23 cellular contexts compared by ENCODE assay signal in the genomic region with DNA sequence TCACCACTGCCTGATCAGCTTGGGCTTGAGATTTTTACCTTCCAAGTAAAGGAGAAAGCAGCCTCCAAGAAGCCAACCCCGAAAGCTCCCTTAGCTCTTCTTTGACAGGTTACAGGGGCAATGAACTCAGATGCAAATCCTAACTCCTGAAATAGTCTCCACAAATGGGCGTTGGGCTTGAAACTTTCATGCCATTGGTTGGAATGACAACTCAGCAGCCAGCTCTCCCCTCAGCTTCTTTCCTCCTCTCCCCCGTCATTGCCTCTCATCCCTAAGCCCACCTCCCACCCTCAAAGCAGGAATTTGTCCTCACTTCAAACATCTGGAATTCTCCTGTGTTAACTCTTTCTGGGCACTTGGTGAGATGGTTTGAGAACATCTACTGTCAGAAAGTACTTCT. TPM values are rescaled to one million over a fixed set of nuclear protein-coding genes. Genes with fewer than 3 reads are reported as not detected.
"Had no signal": no experiment of that assay in that cellular context is flagged by ENCODE, and none has a peak within 500 bp of the region (broad histone marks: within the 10 kb centered on the region; RNA-seq: fewer than 3 reads in every experiment).

Gene TAT, minus strand, starts transcription at position 122 of the 400 bp plus-strand sequence. CDS start 677 bp downstream, outside the sequence.

- H3K4me1 Mint-ChIP-seq: stimulated activated naive CD8-positive, alpha-beta T cell treated with anti-CD3 and anti-CD28 coated beads, Interleukin-15, amount 100 ng/mL, for 72 hours had no signal

- ATAC-seq: stimulated activated naive B cell treated with anti-CD40 and anti-IgM and Interleukin-4, amounts not matched to agents 10 μg/mL and 1 μg/mL and 100 μg/mL, for 72 hours; stimulated activated naive CD8-positive, alpha-beta T cell treated with anti-CD3 and anti-CD28 coated beads, Interleukin-15, amount 100 ng/mL, for 72 hours; upper lobe of right lung had no signal

- H3K9me3 Mint-ChIP-seq: naive B cell; nephron; stimulated activated naive B cell treated with anti-CD40 and anti-IgM and Interleukin-4, amounts not matched to agents 10 μg/mL and 1 μg/mL and 100 μg/mL, for 72 hours; stimulated activated naive CD8-positive, alpha-beta T cell treated with anti-CD3 and anti-CD28 coated beads, Interleukin-15, amount 100 ng/mL, for 72 hours had no signal

- H3K36me3 Mint-ChIP-seq: stimulated activated naive B cell treated with anti-CD40 and anti-IgM and Interleukin-4, amounts not matched to agents 10 μg/mL and 1 μg/mL and 100 μg/mL, for 72 hours had no signal

- H3K27me3 ChIP-seq: hepatocyte, testis, tibial nerve, upper lobe of right lung had no signal

- DNase-seq: effector CD4-positive, alpha-beta T cell; foreskin melanocyte; head of caudate nucleus; islet precursor cell; left ventricle myocardium inferior; mesenchymal stem cell; naive B cell; sigmoid colon; stimulated activated CD4-positive, alpha-beta T cell treated with anti-CD3 and anti-CD28 coated beads, Interleukin-2, amount 100 ng/mL, for 24 hours; stimulated activated CD4-positive, alpha-beta T cell treated with anti-CD3 and anti-CD28 coated beads, Interleukin-4, amount 100 ng/mL, for 4 hours; stimulated activated naive B cell treated with anti-CD40 and anti-IgM and Interleukin-4, amounts not matched to agents 10 μg/mL and 1 μg/mL and 100 μg/mL, for 72 hours; stimulated activated naive CD8-positive, alpha-beta T cell treated with anti-CD3 and anti-CD28 coated beads, Interleukin-15, amount 100 ng/mL, for 72 hours; testis; upper lobe of right lung had no signal

- H3K4me1 ChIP-seq: left ventricle myocardium inferior, sigmoid colon, testis, tibial nerve, upper lobe of right lung had no signal

- H3K4me3 Mint-ChIP-seq: naive B cell; nephron; stimulated activated naive B cell treated with anti-CD40 and anti-IgM and Interleukin-4, amounts not matched to agents 10 μg/mL and 1 μg/mL and 100 μg/mL, for 72 hours; stimulated activated naive CD8-positive, alpha-beta T cell treated with anti-CD3 and anti-CD28 coated beads, Interleukin-15, amount 100 ng/mL, for 72 hours had no signal

- H3K27me3 Mint-ChIP-seq: stimulated activated naive B cell treated with anti-CD40 and anti-IgM and Interleukin-4, amounts not matched to agents 10 μg/mL and 1 μg/mL and 100 μg/mL, for 72 hours had no signal

- H3K4me3 ChIP-seq: coronary artery, hepatocyte, left ventricle myocardium inferior, lung, sigmoid colon, skin epidermis, testis, tibial nerve, upper lobe of right lung had no signal

- H3K27ac Mint-ChIP-seq: nephron; stimulated activated naive B cell treated with anti-CD40 and anti-IgM and Interleukin-4, amounts not matched to agents 10 μg/mL and 1 μg/mL and 100 μg/mL, for 72 hours had no signal

- H3K36me3 ChIP-seq: left ventricle myocardium inferior, neutrophil, sigmoid colon, tibial nerve, upper lobe of right lung had no signal

- H3K9me3 ChIP-seq: left ventricle myocardium inferior, neutrophil, sigmoid colon, testis, tibial nerve, upper lobe of right lung had no signal

- H3K27ac ChIP-seq: coronary artery, hepatocyte, left ventricle myocardium inferior, neutrophil, sigmoid colon, skin epidermis, testis, tibial nerve, upper lobe of right lung had no signal

RNA-seq across cellular contexts. Expression of gene TAT, which starts in this region (rescaled TPM):
- total RNA-seq: dermis microvascular lymphatic vessel endothelial cell, left ventricle myocardium inferior, pulmonary artery endothelial cell, sigmoid colon, upper lobe of right lung had no signal
